8 cellular contexts compared by ENCODE assay signal in the genomic region with DNA sequence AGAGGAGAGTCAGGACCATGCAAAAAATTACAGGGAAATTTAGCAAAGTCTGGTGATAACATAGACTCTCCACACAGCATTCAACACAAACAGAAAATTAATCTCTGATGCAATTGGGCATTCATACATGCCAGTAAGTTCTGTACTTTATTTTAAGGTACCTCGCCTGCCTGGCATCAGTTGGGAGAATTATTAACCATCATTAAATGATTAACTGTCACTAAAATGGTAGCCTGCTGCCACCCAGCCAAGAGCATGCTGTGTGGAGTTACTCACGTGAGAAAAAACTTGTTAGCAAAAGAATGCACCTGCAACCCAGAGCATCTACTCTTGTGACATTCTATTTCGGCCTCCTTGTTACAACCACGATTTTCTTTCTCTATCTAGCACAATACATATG.
"Had no signal": no experiment of that assay in that cellular context is flagged by ENCODE, and none has a peak within 500 bp of the region (broad histone marks: within the 10 kb centered on the region; RNA-seq: fewer than 3 reads in every experiment).

No MANE protein-coding gene starts in this region.

- FAIRE-seq: H1, H54, HTR-8/SVneo, K562 had no signal

- DNase-seq: H9, HCEC 1CT, IMR-90 had no signal

- ATAC-seq: GM23338, K562 had no signal

- H3K4me3 ChIP-seq: GM23338, K562 had no signal
